In the genomic region with DNA sequence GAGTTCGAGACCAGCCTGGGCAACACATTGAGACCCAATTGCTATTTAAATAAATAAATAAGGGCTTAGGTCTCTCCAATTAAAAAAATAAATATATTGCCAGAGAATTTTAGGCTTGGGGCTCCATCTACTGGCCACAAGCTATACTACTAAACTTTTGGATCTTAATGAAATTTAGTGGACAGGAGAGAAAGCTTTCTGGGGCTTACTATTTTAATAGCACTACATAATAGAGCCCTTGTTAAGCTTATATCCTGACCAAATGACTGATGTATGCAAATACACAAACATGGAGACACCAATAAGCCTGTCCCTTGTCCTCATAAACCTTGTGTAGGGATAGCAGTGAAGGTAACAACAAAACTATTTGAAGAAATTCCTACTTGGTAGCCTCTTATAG, we compare ENCODE assay signal across 8 cellular contexts. TPM values are rescaled to one million over a fixed set of nuclear protein-coding genes. Genes with fewer than 3 reads are reported as not detected.
A peak's percentile ranks its signal among the peaks of the same experiment; 100 is the strongest.
DNase-seq lines count a peak whose midpoint lies in the region; ATAC-seq and TF ChIP-seq lines count a peak whose summit lies in the region.

No MANE protein-coding gene starts in this region.

- H3K4me3 Mint-ChIP-seq in CD4-positive, alpha-beta memory T cell, result no peak overlapping the region
- H3K4me3 Mint-ChIP-seq in HFFc6, result no peak overlapping the region

- H3K27ac Mint-ChIP-seq in CD4-positive, alpha-beta memory T cell, result no peak overlapping the region
- H3K27ac Mint-ChIP-seq in HFFc6, result no peak overlapping the region

- peaks cover 0 to 2% (median 0%) of the 10 kb centered on the region in 4 donors for H3K4me1 Mint-ChIP-seq in CD4-positive, alpha-beta memory T cell
- H3K4me1 Mint-ChIP-seq in HFFc6 (ENCODE audit: low read depth), result peaks cover 21% of the 10 kb centered on the region

- TF ChIP-seq RAD21 in liver (IDR thresholded peaks at IDR 0.05), result peak; percentile 71 to 76

- intact Hi-C loops in CD4-positive, alpha-beta memory T cell (cut with micrococcal nuclease), result loop anchor here (2.0 kb wide), 1 partner anchor 173 kb away; no protein-coding TSS in a partner anchor

- ATAC-seq in GM19023 (IDR thresholded peaks at IDR 0.05; ENCODE audit: unreplicated experiment), result no peak
- ATAC-seq in GM21367 (IDR thresholded peaks at IDR 0.05; ENCODE audit: unreplicated experiment), result no peak

- no peak overlapping the region for H3K27ac ChIP-seq in CD4-positive, alpha-beta memory T cell (ENCODE audit: low read depth, low read length)
- H3K27ac ChIP-seq in liver (ENCODE audit: low read depth in 1 of 2, low read length in 2 of 2), result no peak overlapping the region

- POLR2A ChIA-PET in CD4-positive, alpha-beta memory T cell (lab: Charles Lee; ENCODE audit: partially characterized antibody), result no interaction called here

- no peak overlapping the region for H3K9ac ChIP-seq in liver (ENCODE audit: low read depth in 1 of 2, low read length in 2 of 2)

- no peaks in the 10 kb centered on the region for H3K9me3 Mint-ChIP-seq in CD4-positive, alpha-beta memory T cell
- H3K9me3 Mint-ChIP-seq in HFFc6, result no peaks in the 10 kb centered on the region

- H3K27me3 ChIP-seq in CD4-positive, alpha-beta memory T cell (ENCODE audit: insufficient read depth, low read length), result no peaks in the 10 kb centered on the region
- H3K27me3 ChIP-seq in liver (ENCODE audit: control insufficient read depth in 4 of 4, insufficient read depth in 4 of 4, low read length in 3 of 4), result no peaks in the 10 kb centered on the region

- H3K36me3 Mint-ChIP-seq in CD4-positive, alpha-beta memory T cell, result peaks cover 34 to 76% of the 10 kb centered on the region in 2 donors
- H3K36me3 Mint-ChIP-seq in HFFc6 (ENCODE audit: low read depth), result peaks cover 35% of the 10 kb centered on the region

- CTCF ChIA-PET in CD4-positive, alpha-beta memory T cell (lab: Charles Lee; ENCODE audit: partially characterized antibody), result interaction anchor here (0.6 to 2.5 kb wide), 20 partner anchors 10 to 227 kb away, joined by 3 to 17 read pairs (median 4); partner anchors contain the start of genes CCT3 and PMF1

- WGBS in liver, result 82% methylated on average over 1 of the region's 1 CpG

- H3K4me1 ChIP-seq in CD4-positive, alpha-beta memory T cell (ENCODE audit: insufficient read depth, low read length), result no peaks in the 10 kb centered on the region
- H3K4me1 ChIP-seq in liver (ENCODE audit: control insufficient read depth in 4 of 4, insufficient read depth in 4 of 4, low read length in 3 of 4), result no peaks in the 10 kb centered on the region

- no peaks in the 10 kb centered on the region for H3K27me3 Mint-ChIP-seq in CD4-positive, alpha-beta memory T cell
- H3K27me3 Mint-ChIP-seq in HFFc6 (ENCODE audit: insufficient read depth), result no peaks in the 10 kb centered on the region; the same call in 1 of the 2 replicates

- DNase-seq in CD4-positive, alpha-beta memory T cell, result peak in 3 of 5 donors; percentile 13 to 33 (median 27)
- DNase-seq in HFFc6, result peak; percentile 36
- peak; percentile 36 for DNase-seq in amniotic epithelial cell (ENCODE audit: low read depth)
- no peak for DNase-seq in NCI-H2107 treated with DMSO at 0.1 percent for 48 hours (lab: John Stamatoyannopoulos, UW; ENCODE audit: unreplicated experiment)
- no peak for DNase-seq in activated CD8-positive, alpha-beta memory T cell treated with anti-CD3 and anti-CD28 coated beads for 24 hours

- TF ChIP-seq CTCF in HFFc6 (IDR thresholded peaks at IDR 0.05) (peak; percentile 84), liver (IDR thresholded peaks at IDR 0.05; ENCODE audit: low read depth, low read length, missing input control) (peak; percentile 45)

- peaks cover 67% of the 10 kb centered on the region for H3K36me3 ChIP-seq in CD4-positive, alpha-beta memory T cell (ENCODE audit: insufficient read depth, low read length)
- H3K36me3 ChIP-seq in liver (ENCODE audit: control insufficient read depth in 4 of 4, insufficient read depth in 3 of 4, low read depth in 1 of 4, low read length in 3 of 4), result peaks cover 27 to 81% (median 68%) of the 10 kb centered on the region in 4 donors

- no peak overlapping the region for H3K4me3 ChIP-seq in CD4-positive, alpha-beta memory T cell (ENCODE audit: low read length in 2 of 2)
- no peak overlapping the region for H3K4me3 ChIP-seq in liver (ENCODE audit: low read depth in 1 of 3, low read length in 3 of 3)

- H3K9me3 ChIP-seq in CD4-positive, alpha-beta memory T cell (ENCODE audit: control insufficient read depth in 1 of 2, low read length in 2 of 2), result no peaks in the 10 kb centered on the region
- no peaks in the 10 kb centered on the region for H3K9me3 ChIP-seq in liver (ENCODE audit: control insufficient read depth in 4 of 4, low read length in 3 of 4)

TF ChIP-seq in liver, 16 proteins besides CTCF, POLR2A, EP300 and RAD21:
- TF ChIP-seq, protein P1, sequence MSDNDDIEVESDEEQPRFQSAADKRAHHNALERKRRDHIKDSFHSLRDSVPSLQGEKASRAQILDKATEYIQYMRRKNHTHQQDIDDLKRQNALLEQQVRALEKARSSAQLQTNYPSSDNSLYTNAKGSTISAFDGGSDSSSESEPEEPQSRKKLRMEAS (IDR thresholded peaks at IDR 0.05), result no peak
- TF ChIP-seq HNF4A (conservative IDR thresholded peaks at IDR 0.05), result no peak
TF ChIP-seq in liver: peak in this region for 0.

RNA-seq across cellular contexts. Expression of gene CCT3, which starts 18.4 kb away (rescaled TPM):
- 100 to 1,000 TPM; 109 TPM for total RNA-seq in CD4-positive, alpha-beta memory T cell
- 100 to 1,000 TPM; 195 to 234 TPM for polyA plus RNA-seq in CD4-positive, alpha-beta memory T cell
- 100 to 1,000 TPM; 306 to 382 (median 317) TPM for total RNA-seq in HFFc6 (2021; fragmentation: NEBNext Ultra II Directional; extraction: Animal tissue kit (Norgen Biotek cat#: 25700))
- 100 to 1,000 TPM; 135 to 144 TPM for total RNA-seq in liver
- 100 to 1,000 TPM in 1 of 2 donors, 10 to 100 TPM in 1; 74.5 to 102 TPM for polyA plus RNA-seq in liver

RNA-seq across cellular contexts. Expression of gene TSACC, which starts 18.7 kb away (rescaled TPM):
- total RNA-seq in CD4-positive, alpha-beta memory T cell, result not detected
- under 1 TPM in 1 of 2 donors, not detected in 1; 0.32 TPM for polyA plus RNA-seq in CD4-positive, alpha-beta memory T cell
- total RNA-seq in HFFc6 (2021; fragmentation: NEBNext Ultra II Directional; extraction: Animal tissue kit (Norgen Biotek cat#: 25700)), result under 1 TPM; 0.48 to 0.99 (median 0.70) TPM
- under 1 TPM in 1 of 2 donors, not detected in 1; 0.28 TPM for total RNA-seq in liver
- 1 to 10 TPM in 1 of 2 donors, under 1 TPM in 1; 0.60 to 2.7 TPM for polyA plus RNA-seq in liver

RNA-seq across cellular contexts. Expression of gene VHLL, which starts 20.6 kb away (rescaled TPM):
- under 1 TPM; 0.52 to 0.53 TPM for total RNA-seq in CD4-positive, alpha-beta memory T cell
- polyA plus RNA-seq in CD4-positive, alpha-beta memory T cell, result not detected
- not detected for total RNA-seq in HFFc6 (2021; fragmentation: NEBNext Ultra II Directional; extraction: Animal tissue kit (Norgen Biotek cat#: 25700))
- total RNA-seq in liver, result under 1 TPM in 1 of 2 donors, not detected in 1; 0.67 TPM
- not detected for polyA plus RNA-seq in liver

RNA-seq across cellular contexts. Expression of gene GLMP, which starts 24.2 kb away (rescaled TPM):
- 10 to 100 TPM; 22.1 to 28.4 TPM for total RNA-seq in CD4-positive, alpha-beta memory T cell
- polyA plus RNA-seq in CD4-positive, alpha-beta memory T cell, result 10 to 100 TPM; 21.3 to 23.5 TPM
- 10 to 100 TPM; 50.8 to 91.8 (median 87.4) TPM for total RNA-seq in HFFc6 (2021; fragmentation: NEBNext Ultra II Directional; extraction: Animal tissue kit (Norgen Biotek cat#: 25700))
- total RNA-seq in liver, result 10 to 100 TPM; 26.5 to 30.0 TPM
- polyA plus RNA-seq in liver, result 10 to 100 TPM; 47.9 to 51.4 TPM

RNA-seq across cellular contexts. Expression of gene TMEM79, which starts 35.5 kb away (rescaled TPM):
- 10 to 100 TPM; 14.7 to 16.8 TPM for total RNA-seq in CD4-positive, alpha-beta memory T cell
- polyA plus RNA-seq in CD4-positive, alpha-beta memory T cell, result 1 to 10 TPM in 1 of 2 donors, under 1 TPM in 1; 0.93 to 7.3 TPM
- 1 to 10 TPM; 2.0 to 2.7 (median 2.1) TPM for total RNA-seq in HFFc6 (2021; fragmentation: NEBNext Ultra II Directional; extraction: Animal tissue kit (Norgen Biotek cat#: 25700))
- 1 to 10 TPM; 1.2 to 1.5 TPM for total RNA-seq in liver
- polyA plus RNA-seq in liver, result 1 to 10 TPM; 1.7 to 2.2 TPM

Comparison
In these comparisons a context has a peak if more than half of its experiments do, and no peak if none do; other contexts are left out.
1. DNase-seq: peak in CD4-positive, alpha-beta memory T cell (3 of 5), HFFc6 (single experiment) and amniotic epithelial cell (single experiment); none in NCI-H2107 treated with DMSO at 0.1 percent for 48 hours (single experiment) and activated CD8-positive, alpha-beta memory T cell treated with anti-CD3 and anti-CD28 coated beads for 24 hours (single experiment).